ENCODE assay signal across 8 cellular contexts in the genomic region with DNA sequence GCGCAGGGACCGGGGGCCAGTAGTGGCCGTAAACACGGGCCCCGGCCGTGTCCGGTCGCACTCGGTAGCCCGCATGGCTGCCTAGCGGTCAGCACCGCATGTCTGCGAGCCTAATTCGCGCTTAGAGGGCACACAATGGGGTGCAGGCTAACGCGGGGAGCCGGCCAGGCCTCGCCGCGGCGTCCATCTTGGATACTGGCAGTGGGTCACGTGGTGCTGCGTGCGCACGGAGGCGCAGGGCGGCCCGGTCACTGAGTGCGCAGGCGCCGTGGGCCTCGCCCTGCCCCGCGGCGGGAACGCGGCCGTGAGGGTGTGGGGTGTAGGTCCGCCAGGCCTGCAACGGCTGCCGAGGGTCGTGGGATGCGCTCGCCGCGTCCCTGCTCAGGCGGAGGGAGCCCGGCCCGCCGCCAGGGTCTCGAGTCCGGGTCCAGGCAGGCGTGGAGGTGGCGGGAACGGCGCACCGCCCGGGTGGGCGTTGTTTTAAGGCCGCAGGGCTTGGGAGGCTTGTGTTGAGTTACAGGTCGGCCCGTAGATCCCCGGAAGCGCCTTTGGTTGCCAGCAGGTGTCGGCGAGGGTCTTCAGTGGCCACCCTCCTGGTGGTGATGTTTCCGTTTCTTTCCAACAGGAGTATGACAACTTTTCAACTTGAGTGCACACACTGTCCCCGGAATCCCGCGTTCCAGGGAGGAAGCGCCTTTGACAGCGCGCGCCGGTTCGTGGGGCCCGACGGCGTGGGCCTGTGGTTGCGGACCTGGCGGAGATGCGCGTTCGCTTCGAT. TPM values are rescaled to one million over a fixed set of nuclear protein-coding genes. Genes with fewer than 3 reads are reported as not detected.
DNase-seq lines count a peak whose midpoint lies in the region; ATAC-seq and TF ChIP-seq lines count a peak whose summit lies in the region.

No MANE protein-coding gene starts in this region.

- under 1% methylated on average over 86 of the region's 86 CpGs for WGBS in right cardiac atrium

- H3K4me3 ChIP-seq in right cardiac atrium (ENCODE audit: low read length) (peak overlapping the region; percentile 53), uterus (peak overlapping the region; percentile 72 to 84)

- intact Hi-C loops in right cardiac atrium (cut with DNase I), result no loop called here
- intact Hi-C loops in uterus (cut with DNase I; ENCODE audit: low total_unique reads), result no loop called here

- peak; percentile 93 to 100 for TF ChIP-seq POLR2A in uterus (IDR thresholded peaks at IDR 0.05)

- TF ChIP-seq CTCF in uterus (IDR thresholded peaks at IDR 0.05), result peak in 3 of 4 experiments; percentile 2 to 24 (median 17)

- H3K9me3 ChIP-seq in right cardiac atrium (ENCODE audit: control insufficient read depth, low read length), result no peaks in the 10 kb centered on the region
- H3K9me3 ChIP-seq in uterus, result no peaks in the 10 kb centered on the region

- H3K27me3 ChIP-seq in right cardiac atrium (ENCODE audit: control insufficient read depth, insufficient read depth) (no peaks in the 10 kb centered on the region), uterus (no peaks in the 10 kb centered on the region)

- H3K36me3 ChIP-seq in uterus, result no peaks in the 10 kb centered on the region

- H3K27ac ChIP-seq in angular gyrus (ENCODE audit: low read depth, low read length) (peak overlapping the region; percentile 99), right cardiac atrium (ENCODE audit: low read length) (peak overlapping the region; percentile 96), uterus (peak overlapping the region; percentile 100)

- H3K4me1 ChIP-seq in right cardiac atrium (ENCODE audit: control insufficient read depth, insufficient read depth, low read length) (no peaks in the 10 kb centered on the region), uterus (no peaks in the 10 kb centered on the region)

- DNase-seq in NCI-H146 (lab: John Stamatoyannopoulos, UW), result peak; percentile 86
- peak; percentile 88 for DNase-seq in T follicular helper cell (ENCODE audit: low read depth)
- peak; percentile 95 to 99 (median 98) for DNase-seq in right cardiac atrium
- DNase-seq in putamen (ENCODE audit: low spot score), result peak; percentile 94
- DNase-seq in uterus, result peak; percentile 93 to 94

- ATAC-seq in GM18502 (IDR thresholded peaks at IDR 0.05; ENCODE audit: poor library complexity, unreplicated experiment) (peak; percentile 62), HG02884 (IDR thresholded peaks at IDR 0.05; ENCODE audit: unreplicated experiment) (peak; percentile 53), right cardiac atrium (peak; percentile 93 to 94)

RNA-seq across cellular contexts. Expression of a gene that starts 0.8 kb away (rescaled TPM):
- total RNA-seq in right cardiac atrium (10 to 100 TPM; 18.3 to 29.1 (median 25.4) TPM), uterus (10 to 100 TPM; 42.1 to 91.5 (median 73.4) TPM)
- 7.8 TPM for polyA plus RNA-seq in right cardiac atrium

Comparison
In these comparisons a context has a peak if more than half of its experiments do, and no peak if none do; other contexts are left out.
1. Peak in every context shown above with its lines: DNase-seq, ATAC-seq, H3K4me3 ChIP-seq and H3K27ac ChIP-seq.